ENCODE assay signal across 15 cellular contexts in genomic region chr2:51212374-51212773, GRCh38.
"Had no signal": no experiment of that assay in that cellular context is flagged by ENCODE, and none has a peak within 500 bp of the region (broad histone marks: within the 10 kb centered on the region; RNA-seq: fewer than 3 reads in every experiment).

No MANE protein-coding gene starts in this region.

- H3K27ac Mint-ChIP-seq: activated T-helper 1 cell treated with anti-CD3 and anti-CD28 coated beads, Interleukin-12 subunit alpha, Interleukin-12 subunit beta, Interleukin-2, Interleukin-4 antibody, amounts not matched to agents 30 ng/mL and 10 ng/mL and 1 ng/mL, durations not matched to agents 14 hours and 24 hours and 36 hours; immature natural killer cell; mesothelial cell of epicardium; stimulated activated naive CD8-positive, alpha-beta T cell treated with anti-CD3 and anti-CD28 coated beads, Interleukin-15, Interleukin-2, amounts not matched to agents 100 ng/mL and 50 ng/mL, for 24 hours had no signal

- H3K4me1 Mint-ChIP-seq: immature natural killer cell had no signal

- DNase-seq: activated CD4-positive, alpha-beta T cell treated with anti-CD3 and anti-CD28 coated beads for 4 hours; activated naive CD4-positive, alpha-beta T cell treated with Interleukin-2 at 50 U/mL for 16 hours; glutamatergic neuron; immature natural killer cell; left cardiac atrium; lower lobe of right lung; pancreas; stimulated activated CD4-positive, alpha-beta T cell treated with anti-CD3 and anti-CD28 coated beads, Interleukin-2, amount 100 ng/mL, for 48 hours; stimulated activated CD8-positive, alpha-beta memory T cell treated with anti-CD3 and anti-CD28 coated beads, Interleukin-4, amount 100 ng/mL, for 48 hours; upper lobe of right lung had no signal

- H3K27me3 Mint-ChIP-seq: stimulated activated naive CD8-positive, alpha-beta T cell treated with anti-CD3 and anti-CD28 coated beads, Interleukin-15, Interleukin-2, amounts not matched to agents 100 ng/mL and 50 ng/mL, for 24 hours had no signal

- H3K9me3 ChIP-seq: esophagus muscularis mucosa, lower lobe of right lung, pancreas, upper lobe of right lung had no signal

- H3K4me3 ChIP-seq: cardiac muscle cell, esophagus muscularis mucosa, lower lobe of right lung, pancreas, upper lobe of right lung had no signal

- H3K27me3 ChIP-seq: cardiac muscle cell, esophagus muscularis mucosa, pancreas, upper lobe of right lung had no signal

- H3K36me3 Mint-ChIP-seq: immature natural killer cell, mesothelial cell of epicardium had no signal

- H3K9me3 Mint-ChIP-seq: activated T-helper 1 cell treated with anti-CD3 and anti-CD28 coated beads, Interleukin-12 subunit alpha, Interleukin-12 subunit beta, Interleukin-2, Interleukin-4 antibody, amounts not matched to agents 30 ng/mL and 10 ng/mL and 1 ng/mL, durations not matched to agents 14 hours and 24 hours and 36 hours had no signal

- H3K4me3 Mint-ChIP-seq: activated T-helper 1 cell treated with anti-CD3 and anti-CD28 coated beads, Interleukin-12 subunit alpha, Interleukin-12 subunit beta, Interleukin-2, Interleukin-4 antibody, amounts not matched to agents 30 ng/mL and 10 ng/mL and 1 ng/mL, durations not matched to agents 14 hours and 24 hours and 36 hours; immature natural killer cell; mesothelial cell of epicardium; stimulated activated naive CD8-positive, alpha-beta T cell treated with anti-CD3 and anti-CD28 coated beads, Interleukin-15, Interleukin-2, amounts not matched to agents 100 ng/mL and 50 ng/mL, for 24 hours had no signal

- ATAC-seq: left cardiac atrium, lower lobe of right lung, pancreas, upper lobe of right lung had no signal

- H3K4me1 ChIP-seq: esophagus muscularis mucosa, lower lobe of right lung, pancreas, upper lobe of right lung had no signal

- H3K36me3 ChIP-seq: cardiac muscle cell, esophagus muscularis mucosa, lower lobe of right lung, pancreas, upper lobe of right lung had no signal

- H3K27ac ChIP-seq: cardiac muscle cell, esophagus muscularis mucosa, lower lobe of right lung, pancreas, upper lobe of right lung had no signal
